12 cellular contexts compared by ENCODE assay signal in genomic region chr3:195307711-195308110, GRCh38. TPM values are rescaled to one million over a fixed set of nuclear protein-coding genes. Genes with fewer than 3 reads are reported as not detected.
A peak's percentile ranks its signal among the peaks of the same experiment; 100 is the strongest.
DNase-seq lines count a peak whose midpoint lies in the region; ATAC-seq, FAIRE-seq and TF ChIP-seq lines count a peak whose summit lies in the region.
"Had no signal": no experiment of that assay in that cellular context is flagged by ENCODE, and none has a peak within 500 bp of the region (broad histone marks: within the 10 kb centered on the region; RNA-seq: fewer than 3 reads in every experiment).

No MANE protein-coding gene starts in this region.

- TF ChIP-seq EP300 in GM12878 (IDR thresholded peaks at IDR 0.05; ENCODE audit: borderline replicate concordance in 1 of 2, control insufficient read depth in 1 of 2, low read depth in 2 of 2, low read length in 2 of 2) = no peak

- DNase-seq in ACHN (peak; percentile 15), GM12878 (ENCODE audit: low read depth, low spot score) (no peak), small intestine (peak; percentile 8), NCI-H1694 (lab: John Stamatoyannopoulos, UW) (no peak), adrenal gland (no peak), PC-3 (no peak)
- DNase-seq: CD8-positive, alpha-beta T cell; COR-L47; DMS53 had no signal

- H3K79me2 ChIP-seq in GM12878 (ENCODE audit: control insufficient read depth, insufficient read depth, low read length) (no peaks in the 10 kb centered on the region), PC-3 (ENCODE audit: low read length) (no peaks in the 10 kb centered on the region)

- no peak for TF ChIP-seq POLR2A in GM12878 (IDR thresholded peaks at IDR 0.05; ENCODE audit: low read depth, low read length)
- no peak for TF ChIP-seq POLR2A in adrenal gland (IDR thresholded peaks at IDR 0.05)

- no peak for TF ChIP-seq RAD21 in GM12878 (IDR thresholded peaks at IDR 0.05; ENCODE audit: insufficient read depth, low read depth, low read length)

- H3F3A ChIP-seq in PC-3 (ENCODE audit: low read length, unreplicated experiment) = no peaks in the 10 kb centered on the region

- H3K9me3 ChIP-seq in GM12878 (replicated peaks; ENCODE audit: control insufficient read depth, insufficient read depth, low read length) (no peaks in the 10 kb centered on the region), small intestine (ENCODE audit: control insufficient read depth, low read depth) (no peaks in the 10 kb centered on the region), adrenal gland (replicated peaks in 1 of 3) (no peaks in the 10 kb centered on the region), PC-3 (ENCODE audit: low read length) (no peaks in the 10 kb centered on the region)
- H3K9me3 ChIP-seq: HAP-1 had no signal

- H3K4me1 ChIP-seq in GM12878 (ENCODE audit: control insufficient read depth, insufficient read depth, low read length) (no peaks in the 10 kb centered on the region), small intestine (ENCODE audit: control insufficient read depth in 2 of 2, insufficient read depth in 1 of 2, low read depth in 1 of 2, low read length in 1 of 2) (no peaks in the 10 kb centered on the region), adrenal gland (replicated peaks in 1 of 2) (no peaks in the 10 kb centered on the region), PC-3 (ENCODE audit: insufficient read depth, low read length) (peaks cover 6% of the 10 kb centered on the region; the same call in 1 of the 2 replicates)
- H3K4me1 ChIP-seq: HAP-1 had no signal

- ATAC-seq in GM21619 (IDR thresholded peaks at IDR 0.05; ENCODE audit: unreplicated experiment) = peak; percentile 53
- ATAC-seq in GM12878 = peak; percentile 57
- ATAC-seq in PC-3 = no peak
- ATAC-seq: CD8-positive, alpha-beta T cell had no signal

- H3K4me3 ChIP-seq in GM12878 = no peak overlapping the region
- H3K4me3 ChIP-seq in small intestine (ENCODE audit: low read depth in 1 of 2, low read length in 2 of 2) = no peak overlapping the region
- no peak overlapping the region for H3K4me3 ChIP-seq in adrenal gland
- H3K4me3 ChIP-seq in PC-3 (ENCODE audit: low read length) = no peak overlapping the region
- H3K4me3 ChIP-seq: HAP-1 had no signal

- BruUV-seq in GM12878 (replicated peaks; lab: Mats Ljungman, UMichigan) = no TSS peak
- BruUV-seq in PC-3 (replicated peaks; lab: Mats Ljungman, UMichigan) = no TSS peak

- POLR2A ChIA-PET in GM12878 (lab: Charles Lee) (interaction anchor here (0.8 kb wide), 1 partner anchor 22 kb away, joined by 3 read pairs; no protein-coding TSS in a partner anchor), PC-3 (lab: Charles Lee; ENCODE audit: unreplicated experiment) (no interaction called here)

- RAD21 ChIA-PET in GM12878 (lab: Charles Lee; ENCODE audit: unreplicated experiment) = interaction anchor here (0.6 to 1.0 kb wide), 2 partner anchors 36 to 78 kb away, joined by 3 read pairs; partner anchors contain the start of gene XXYLT1

- H2AFZ ChIP-seq in GM12878 (ENCODE audit: control insufficient read depth, low read depth, low read length) (no peak overlapping the region), PC-3 (ENCODE audit: low read length) (no peak overlapping the region)

- no peak overlapping the region for H3K9ac ChIP-seq in GM12878 (ENCODE audit: control insufficient read depth, insufficient read depth, low read length)
- no peak overlapping the region for H3K9ac ChIP-seq in PC-3 (ENCODE audit: low read length)

- H3K27ac ChIP-seq in GM12878 (ENCODE audit: control insufficient read depth, insufficient read depth) = no peak overlapping the region
- no peak overlapping the region for H3K27ac ChIP-seq in small intestine (ENCODE audit: low read depth in 1 of 2, low read length in 1 of 2)
- H3K27ac ChIP-seq in adrenal gland = no peak overlapping the region
- H3K27ac ChIP-seq in PC-3 (ENCODE audit: low read length) = no peak overlapping the region

- SMC1A ChIA-PET in GM12878 (lab: Charles Lee; ENCODE audit: uncharacterized antibody, unreplicated experiment) = interaction anchor here (0.6 to 1.6 kb wide), 6 partner anchors 10 to 215 kb away, joined by 3 to 6 read pairs (median 4); partner anchors contain the start of gene XXYLT1

- H3K27me3 ChIP-seq in GM12878 (replicated peaks in 1 of 2; ENCODE audit: control insufficient read depth in 2 of 2, insufficient read depth in 2 of 2, low read length in 1 of 2) (no peaks in the 10 kb centered on the region), small intestine (ENCODE audit: control insufficient read depth in 2 of 2, insufficient read depth in 2 of 2, low read length in 2 of 2) (no peaks in the 10 kb centered on the region), adrenal gland (no peaks in the 10 kb centered on the region), PC-3 (ENCODE audit: low read length) (no peaks in the 10 kb centered on the region)

- FAIRE-seq in GM12878 (lab: Jason Lieb, UNC) (no peak), small intestine (lab: Jason Lieb, UNC) (peak; percentile 67)
- FAIRE-seq: H1 had no signal

- H3K9me2 ChIP-seq in PC-3 (replicated peaks; ENCODE audit: low read length) = no peaks in the 10 kb centered on the region

- H3K36me3 ChIP-seq in GM12878 (ENCODE audit: control insufficient read depth in 2 of 2, insufficient read depth in 2 of 2, low read length in 1 of 2) (peaks cover 0 to 16% of the 10 kb centered on the region in 2 experiments; a peak in 3 of 4 replicates), small intestine (ENCODE audit: control insufficient read depth in 2 of 2, insufficient read depth in 2 of 2, low read length in 2 of 2) (peaks cover 0 to 6% of the 10 kb centered on the region in 2 donors), adrenal gland (replicated peaks in 1 of 2) (peaks cover 0 to 4% of the 10 kb centered on the region in 2 donors), PC-3 (ENCODE audit: low read depth, low read length) (no peaks in the 10 kb centered on the region)
- H3K36me3 ChIP-seq: HAP-1 had no signal

- no peaks in the 10 kb centered on the region for H4K20me1 ChIP-seq in GM12878 (ENCODE audit: control insufficient read depth, insufficient read depth)
- H4K20me1 ChIP-seq in PC-3 (ENCODE audit: low read length) = no peaks in the 10 kb centered on the region

- no peak overlapping the region for H3K4me2 ChIP-seq in GM12878 (ENCODE audit: control insufficient read depth, insufficient read depth)
- no peak overlapping the region for H3K4me2 ChIP-seq in PC-3 (ENCODE audit: low read length)

- TF ChIP-seq CTCF in GM12878 (IDR thresholded peaks at IDR 0.05 in 2 of 3, conservative IDR thresholded peaks at IDR 0.05 in 1 of 3; ENCODE audit: control insufficient read depth in 2 of 3, extremely low read depth in 1 of 3, insufficient read depth in 1 of 3, low read depth in 3 of 3, low read length in 3 of 3) (no peak), adrenal gland (IDR thresholded peaks at IDR 0.05) (no peak), PC-3 (conservative IDR thresholded peaks at IDR 0.05; ENCODE audit: low read depth, low read length) (no peak)

- intact Hi-C loops in GM12878 (cut with micrococcal nuclease; ENCODE audit: unreplicated experiment) = no loop called here
- intact Hi-C loops in adrenal gland (cut with DNase I) = no loop called here
- intact Hi-C loops in PC-3 (cut with micrococcal nuclease) = no loop called here

- CTCF ChIA-PET in GM12878 (lab: Yijun Ruan, JAX) (interaction anchor here (0.6 to 3.3 kb wide), 5 partner anchors 10 to 226 kb away, joined by 3 to 9 read pairs (median 3); partner anchors contain the start of gene XXYLT1), PC-3 (lab: Charles Lee) (no interaction called here)

- in situ Hi-C loops in ACHN (cut with HindIII; ENCODE audit: low pct_ligation_motif_present, low pct_unique_long_range_greater_than_20kb, low sequenced_read_pairs) = no loop called here
- in situ Hi-C loops in GM12878 (cut with MboI) = no loop called here

TF ChIP-seq in GM12878, 131 proteins besides CTCF, POLR2A, EP300 and RAD21:
- TF ChIP-seq CHD4 (IDR thresholded peaks at IDR 0.05) (no peak), ATF7 (IDR thresholded peaks at IDR 0.05; ENCODE audit: low read depth) (0 out of 2 replicates have a peak, but pooled peaks have one; percentile 19)
TF ChIP-seq in GM12878: peak in this region for 1.

RNA-seq across cellular contexts. Expression of gene XXYLT1, which starts 36.8 kb away (rescaled TPM):
- total RNA-seq in GM12878 (2013; cell fraction: nucleolus; rRNA removed) = 3.3 and 6.3 TPM in 2 replicates
- total RNA-seq in GM12878 (2014; rRNA removed) (13.8 and 14.2 TPM in 2 replicates), GM12878 (2014; rRNA removed; fragmentation: Illumina TruSeq; extraction: Trizol) (7.0 and 8.4 TPM in 2 replicates), GM12878 (2021) (12.4 TPM in 2 replicates), adrenal gland (10 to 100 TPM in 4 of 8 donors, 1 to 10 TPM in 4; 8.2 to 13.9 (median 9.8) TPM), PC-3 (2014; rRNA removed) (25.5 and 27.8 TPM in 2 replicates)
- polyA plus RNA-seq in GM12878 (2011; ENCODE audit: low read depth) = 2.3 TPM
- polyA plus RNA-seq in GM12878 (2011; rRNA removed) (4.7 and 7.4 TPM in 2 replicates), GM12878 (2014; fragmentation: Illumina TruSeq; extraction: Trizol) (8.4 and 9.0 TPM in 2 replicates), GM12878 (2014; fragmentation: Nextera tagmentation; extraction: Ambion mirVana) (1 to 10 TPM; 1.2 to 3.2 TPM), GM12878 (2014; rRNA removed) (10.7 and 12.1 TPM in 2 replicates), GM12878 (2016; fragmentation: Nextera tagmentation; extraction: Ambion mirVana) (10 to 100 TPM in 1 of 2 experiments, 1 to 10 TPM in 1; 9.7 to 11.2 TPM), small intestine (1 to 10 TPM in 2 of 3 donors, under 1 TPM in 1; 0.81 to 7.6 (median 1.6) TPM), adrenal gland (1 to 10 TPM; 6.2 to 7.6 (median 7.4) TPM)
- polyA plus RNA-seq in GM12878 (2011; cell fraction: cytosol; rRNA removed) = 8.5 and 11.3 TPM in 2 replicates
- polyA plus RNA-seq in GM12878 (2011; cell fraction: nucleus; rRNA removed) = 4.8 and 6.5 TPM in 2 replicates
- polyA plus RNA-seq in GM12878 (2012) = 3.9 and 4.2 TPM in 2 replicates
- 7.1 and 7.4 TPM in 2 replicates for polyA minus RNA-seq in GM12878 (2011; rRNA and poly(A)+ RNA removed)
- polyA minus RNA-seq in GM12878 (2011; cell fraction: cytosol; rRNA and poly(A)+ RNA removed) = 4.1 and 5.6 TPM in 2 replicates
- polyA minus RNA-seq in GM12878 (2011; cell fraction: nucleus; rRNA and poly(A)+ RNA removed) = 5.8 and 10.0 TPM in 2 replicates

Comparison
In these comparisons a context has a peak if more than half of its experiments do, and no peak if none do; other contexts are left out.
1. DNase-seq: peak in ACHN (single experiment) and small intestine (single experiment); none in GM12878 (single experiment), NCI-H1694 (single experiment), adrenal gland (0 of 7) and PC-3 (single experiment).